In the genomic region with DNA sequence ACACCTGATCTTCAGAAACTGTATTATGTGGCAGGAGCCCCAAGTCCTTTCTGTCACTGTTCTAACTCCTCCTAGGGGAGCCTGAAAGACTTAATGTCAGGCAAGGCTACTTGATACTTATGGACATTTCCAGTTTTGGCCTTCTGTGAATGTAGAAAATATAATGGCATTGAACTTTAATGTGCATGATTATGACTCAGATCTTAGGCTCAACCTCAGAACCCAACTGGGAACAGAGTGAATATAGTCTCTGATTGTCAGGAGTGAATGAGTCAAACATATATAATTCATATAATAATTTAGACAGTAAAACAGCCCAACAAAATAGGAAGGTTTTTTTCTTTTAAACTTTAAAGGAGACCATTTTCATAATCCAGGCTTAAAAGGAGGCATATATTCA, we compare ENCODE assay signal across 21 cellular contexts.
DNase-seq lines count a peak whose midpoint lies in the region; FAIRE-seq and TF ChIP-seq lines count a peak whose summit lies in the region.
"Had no signal": no experiment of that assay in that cellular context is flagged by ENCODE, and none has a peak within 500 bp of the region (broad histone marks: within the 10 kb centered on the region; RNA-seq: fewer than 3 reads in every experiment).

No MANE protein-coding gene starts in this region.

- no peaks in the 10 kb centered on the region for H4K20me1 ChIP-seq in endothelial cell of umbilical vein (replicated peaks; ENCODE audit: control insufficient read depth, extremely low read depth, insufficient read depth, low read length)
- H4K20me1 ChIP-seq in keratinocyte (ENCODE audit: control insufficient read depth, extremely low read depth, insufficient read depth, low read length) = no peaks in the 10 kb centered on the region

- H2AFZ ChIP-seq in endothelial cell of umbilical vein (ENCODE audit: low read depth, low read length) (peak overlapping the region; percentile 7), keratinocyte (ENCODE audit: control insufficient read depth, low read length) (no peak overlapping the region)
- H2AFZ ChIP-seq: PC-9 had no signal

- intact Hi-C loops in endothelial cell of umbilical vein (cut with micrococcal nuclease) = no loop called here

- dilution Hi-C loops in endothelial cell of umbilical vein (cut with MboI; ENCODE audit: extremely low pct_ligation_motif_present, low sequenced_read_pairs) (no loop called here), keratinocyte (cut with MboI; ENCODE audit: extremely low pct_ligation_motif_present, low sequenced_read_pairs) (no loop called here)

- H3K36me3 ChIP-seq in endothelial cell of umbilical vein (ENCODE audit: control insufficient read depth in 2 of 2, extremely low read depth in 1 of 2, insufficient read depth in 2 of 2, low read length in 2 of 2) (no peaks in the 10 kb centered on the region), keratinocyte (ENCODE audit: control insufficient read depth in 2 of 2, extremely low read depth in 1 of 2, insufficient read depth in 2 of 2, low read length in 2 of 2) (no peaks in the 10 kb centered on the region)
- H3K36me3 ChIP-seq: colonic mucosa, right lobe of liver, SJCRH30, stomach had no signal

- no peak overlapping the region for H3K27ac ChIP-seq in endothelial cell of umbilical vein (ENCODE audit: insufficient read depth, low read depth, low read length)
- H3K27ac ChIP-seq in keratinocyte (ENCODE audit: control insufficient read depth, insufficient read depth, low read length) = no peak overlapping the region
- H3K27ac ChIP-seq: colonic mucosa, PC-9, right lobe of liver, SJCRH30, stomach had no signal

- H3K27me3 ChIP-seq in endothelial cell of umbilical vein (ENCODE audit: control insufficient read depth in 2 of 2, insufficient read depth in 2 of 2, low read length in 2 of 2) (no peaks in the 10 kb centered on the region), keratinocyte (ENCODE audit: control insufficient read depth, extremely low read depth, insufficient read depth, low read length) (no peaks in the 10 kb centered on the region)
- H3K27me3 ChIP-seq: colonic mucosa, right lobe of liver, SJCRH30, stomach had no signal

- TF ChIP-seq POLR2A in endothelial cell of umbilical vein (IDR thresholded peaks at IDR 0.05; ENCODE audit: low read depth, low read length) = no peak

- H3K9me1 ChIP-seq in endothelial cell of umbilical vein (replicated peaks; ENCODE audit: control insufficient read depth, extremely low read depth, insufficient read depth, low read length) = no peaks in the 10 kb centered on the region
- no peaks in the 10 kb centered on the region for H3K9me1 ChIP-seq in keratinocyte (ENCODE audit: control insufficient read depth, extremely low read depth, insufficient read depth, low read length)

- H3K4me2 ChIP-seq in endothelial cell of umbilical vein (ENCODE audit: insufficient read depth, low read length) = no peak overlapping the region
- H3K4me2 ChIP-seq in keratinocyte (ENCODE audit: control insufficient read depth, extremely low read depth, insufficient read depth, low read depth, low read length) = no peak overlapping the region
- H3K4me2 ChIP-seq: PC-9 had no signal

- DNase-seq in RPMI7951 (ENCODE audit: low read depth) = peak; percentile 14
- DNase-seq in endothelial cell of umbilical vein (ENCODE audit: low read depth, low spot score) = no peak
- no peak for DNase-seq in keratinocyte (ENCODE audit: low read depth, low spot score)
- no peak for DNase-seq in mucosa of gallbladder (ENCODE audit: low spot score)
- DNase-seq in activated CD4-positive, alpha-beta T cell treated with anti-CD3 and anti-CD28 coated beads, Interleukin-2, amount 50 U/mL, for 4 hours = no peak
- no peak for DNase-seq in stimulated activated naive CD4-positive, alpha-beta T cell (lab: John Stamatoyannopoulos, UW)
- no peak for DNase-seq in NCI-H774 (lab: John Stamatoyannopoulos, UW)
- DNase-seq: activated CD8-positive, alpha-beta T cell treated with anti-CD3 and anti-CD28 coated beads for 36 hours; activated naive CD4-positive, alpha-beta T cell treated with anti-CD3 and anti-CD28 coated beads, Interleukin-2, amount 50 U/mL, for 16 hours; activated T-cell treated with anti-CD3 and anti-CD28 coated beads, Interleukin-2, amount 50 U/mL, for 4 hours; Calu3; colonic mucosa; glutamatergic neuron; NCI-H187 treated with DMSO at 0.1 percent for 48 hours; NCI-H226; PC-9; right lobe of liver; SJCRH30; stomach had no signal

- FAIRE-seq in endothelial cell of umbilical vein (lab: Jason Lieb, UNC) (no peak), keratinocyte (lab: Jason Lieb, UNC) (peak; percentile 58)
- FAIRE-seq: endometrium, H1 had no signal

- CTCF ChIA-PET in endothelial cell of umbilical vein (lab: Charles Lee) = interaction anchor here (1.9 kb wide), 1 partner anchor 80 kb away, joined by 7 read pairs; no protein-coding TSS in a partner anchor

- TF ChIP-seq CTCF in endothelial cell of umbilical vein (IDR thresholded peaks at IDR 0.05; ENCODE audit: extremely low read depth in 1 of 2, insufficient read depth in 1 of 2, low read depth in 1 of 2, low read length in 2 of 2) (no peak), keratinocyte (optimal IDR thresholded peaks at IDR 0.05 in 1 of 3, IDR thresholded peaks at IDR 0.05 in 1 of 3, conservative IDR thresholded peaks at IDR 0.05 in 1 of 3; ENCODE audit: extremely low read depth in 1 of 3, insufficient read depth in 2 of 3, low read length in 3 of 3) (no peak)

- no peak overlapping the region for H3K4me3 ChIP-seq in endothelial cell of umbilical vein (replicated peaks in 1 of 3; ENCODE audit: insufficient read depth in 1 of 3, low read depth in 1 of 3, low read length in 3 of 3)
- no peak overlapping the region for H3K4me3 ChIP-seq in keratinocyte (ENCODE audit: control insufficient read depth in 2 of 3, extremely low read depth in 1 of 3, insufficient read depth in 2 of 3, low read depth in 1 of 3, low read length in 3 of 3)
- H3K4me3 ChIP-seq: colonic mucosa, PC-9, right lobe of liver, SJCRH30, stomach had no signal

- no peak overlapping the region for H3K9ac ChIP-seq in endothelial cell of umbilical vein (replicated peaks; ENCODE audit: extremely low read depth, insufficient read depth, low read length)
- no peak overlapping the region for H3K9ac ChIP-seq in keratinocyte (ENCODE audit: control insufficient read depth, extremely low read depth, insufficient read depth, low read length)

- BruUV-seq in endothelial cell of umbilical vein (replicated peaks; lab: Mats Ljungman, UMichigan) = no TSS peak

- H3K4me1 ChIP-seq in endothelial cell of umbilical vein (ENCODE audit: control insufficient read depth, extremely low read depth, insufficient read depth, low read length) = no peaks in the 10 kb centered on the region
- H3K4me1 ChIP-seq in keratinocyte (ENCODE audit: control insufficient read depth, extremely low read depth, insufficient read depth, low read length) = peaks cover 7% of the 10 kb centered on the region
- H3K4me1 ChIP-seq: colonic mucosa, right lobe of liver, SJCRH30, stomach had no signal

- POLR2A ChIA-PET in endothelial cell of umbilical vein (lab: Charles Lee) = no interaction called here

- H3K79me2 ChIP-seq in endothelial cell of umbilical vein (ENCODE audit: control insufficient read depth, insufficient read depth, low read length) = no peaks in the 10 kb centered on the region
- H3K79me2 ChIP-seq in keratinocyte (ENCODE audit: control insufficient read depth, insufficient read depth, low read length) = no peaks in the 10 kb centered on the region

- H3K9me3 ChIP-seq in endothelial cell of umbilical vein (replicated peaks; ENCODE audit: control insufficient read depth, insufficient read depth, low read length) (no peaks in the 10 kb centered on the region), keratinocyte (ENCODE audit: control insufficient read depth, low read depth, low read length) (no peaks in the 10 kb centered on the region)
- H3K9me3 ChIP-seq: colonic mucosa, right lobe of liver, SJCRH30, stomach had no signal

TF ChIP-seq in endothelial cell of umbilical vein, 7 proteins besides CTCF, POLR2A, EP300 and RAD21:
- TF ChIP-seq JUN (IDR thresholded peaks at IDR 0.05; ENCODE audit: borderline replicate concordance, insufficient read depth, insufficient read length, low read depth) = no peak
- TF ChIP-seq POLR2AphosphoS5 (IDR thresholded peaks at IDR 0.05; ENCODE audit: insufficient read depth, low read depth, low read length) = no peak
- peak; percentile 36 for TF ChIP-seq FOS (IDR thresholded peaks at IDR 0.05; ENCODE audit: borderline replicate concordance, insufficient read depth, low read length)
- no peak for TF ChIP-seq GATA2 (IDR thresholded peaks at IDR 0.05; ENCODE audit: insufficient read depth, insufficient read length, low read depth, low read length)
- no peak for TF ChIP-seq MYC (IDR thresholded peaks at IDR 0.05; ENCODE audit: low read depth, low read length)
- TF ChIP-seq, protein P1, sequence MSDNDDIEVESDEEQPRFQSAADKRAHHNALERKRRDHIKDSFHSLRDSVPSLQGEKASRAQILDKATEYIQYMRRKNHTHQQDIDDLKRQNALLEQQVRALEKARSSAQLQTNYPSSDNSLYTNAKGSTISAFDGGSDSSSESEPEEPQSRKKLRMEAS (IDR thresholded peaks at IDR 0.05; ENCODE audit: insufficient read depth, insufficient read length) = no peak
